In genomic region chr19:17336872-17337674, GRCh38 we compare ENCODE assay signal across 8 cellular contexts. TPM values are rescaled to one million over a fixed set of nuclear protein-coding genes. Genes with fewer than 3 reads are reported as not detected.
DNase-seq lines count a peak whose midpoint lies in the region; ATAC-seq and TF ChIP-seq lines count a peak whose summit lies in the region.

Gene GTPBP3, plus strand, starts transcription at chr19:17337553. Its CDS starts 59 bp downstream, at chr19:17337612.

- H3K9me2 ChIP-seq in SU-DHL-6 (replicated peaks; ENCODE audit: insufficient read depth, low read length): no peaks in the 10 kb centered on the region

- H4K20me1 ChIP-seq in SU-DHL-6 (ENCODE audit: low read depth, low read length): no peaks in the 10 kb centered on the region

- peak; percentile 81 for ATAC-seq in HG02678 (IDR thresholded peaks at IDR 0.05; ENCODE audit: unreplicated experiment)
- ATAC-seq in activated naive CD8-positive, alpha-beta T cell treated with anti-CD3 and anti-CD28 coated beads, Interleukin-2, amount 10 ng/mL, durations not matched to agents 7 days and 5 days (ENCODE audit: low read depth): peak; percentile 85

- peak within 1 kb of the TSS; percentile 90 for H3K9ac ChIP-seq in SU-DHL-6 (ENCODE audit: low read length)

- H3K27ac ChIP-seq in SU-DHL-6 (ENCODE audit: low read depth, low read length): peak within 1 kb of the TSS; percentile 66
- peak within 1 kb of the TSS; percentile 69 to 81 for H3K27ac ChIP-seq in ovary
- peak within 1 kb of the TSS; percentile 88 to 97 (median 94) for H3K27ac ChIP-seq in thyroid gland

- POLR2A ChIA-PET in activated naive CD8-positive, alpha-beta T cell treated with anti-CD3 and anti-CD28 coated beads, Interleukin-2, amount 10 ng/mL, durations not matched to agents 7 days and 5 days (lab: Charles Lee): interaction anchor here (0.6 to 1.6 kb wide), 7 partner anchors 9 to 174 kb away, joined by 3 to 6 read pairs (median 4); partner anchors contain the start of genes ABHD8, ANKLE1, DDA1 and MRPL34

- peak within 1 kb of the TSS; percentile 78 for H2AFZ ChIP-seq in SU-DHL-6 (ENCODE audit: low read depth, low read length, severe bottlenecking)

- H3K27me3 Mint-ChIP-seq in activated naive CD8-positive, alpha-beta T cell treated with anti-CD3 and anti-CD28 coated beads, Interleukin-2, amount 10 ng/mL, durations not matched to agents 7 days and 5 days: no peaks in the 10 kb centered on the region

- peak within 1 kb of the TSS; percentile 91 for H3K4me3 Mint-ChIP-seq in activated naive CD8-positive, alpha-beta T cell treated with anti-CD3 and anti-CD28 coated beads, Interleukin-2, amount 10 ng/mL, durations not matched to agents 7 days and 5 days

- H3K36me3 ChIP-seq in SU-DHL-6 (ENCODE audit: low read length) (0 out of 2 replicates have a peak, but pooled peaks cover 4% of the 10 kb centered on the region), ovary (no peaks in the 10 kb centered on the region), thyroid gland (no peaks in the 10 kb centered on the region)

- peak; percentile 14 for TF ChIP-seq EP300 in ovary (IDR thresholded peaks at IDR 0.05)

- peaks cover 8% of the 10 kb centered on the region for H3K4me1 ChIP-seq in ovary (ENCODE audit: insufficient read depth)
- peaks cover 22 to 32% of the 10 kb centered on the region in 2 donors for H3K4me1 ChIP-seq in thyroid gland

- no peaks in the 10 kb centered on the region for H3K9me3 Mint-ChIP-seq in activated naive CD8-positive, alpha-beta T cell treated with anti-CD3 and anti-CD28 coated beads, Interleukin-2, amount 10 ng/mL, durations not matched to agents 7 days and 5 days

- intact Hi-C loops in head of caudate nucleus (cut with DNase I) (no loop called here), ovary (cut with DNase I) (no loop called here), thyroid gland (cut with DNase I) (no loop called here)

- H3K9me3 ChIP-seq in SU-DHL-6 (ENCODE audit: insufficient read depth, low read length) (no peaks in the 10 kb centered on the region), ovary (no peaks in the 10 kb centered on the region), thyroid gland (no peaks in the 10 kb centered on the region)

- no peaks in the 10 kb centered on the region for H3F3A ChIP-seq in SU-DHL-6 (ENCODE audit: insufficient read depth)

- WGBS in ovary, 3 donors: 0% methylated on average over 35 to 41 of the region's 41 CpGs
- WGBS in thyroid gland, 2 donors: 1% methylated on average over 32 to 34 of the region's 41 CpGs

- H3K4me3 ChIP-seq in SU-DHL-6 (ENCODE audit: insufficient read depth, low read length, poor library complexity, severe bottlenecking) (peak within 1 kb of the TSS; percentile 75), ovary (peak within 1 kb of the TSS; percentile 77), thyroid gland (replicated peaks in 1 of 3) (peak within 1 kb of the TSS; percentile 57 to 100 (median 94))

- TF ChIP-seq CTCF in SU-DHL-6 (IDR thresholded peaks at IDR 0.05; ENCODE audit: insufficient read depth, low read length, poor library complexity, severe bottlenecking) (no peak), ovary (IDR thresholded peaks at IDR 0.05) (no peak), thyroid gland (IDR thresholded peaks at IDR 0.05) (peak in 1 of 6 experiments; percentile 3)

- H3K27ac Mint-ChIP-seq in activated naive CD8-positive, alpha-beta T cell treated with anti-CD3 and anti-CD28 coated beads, Interleukin-2, amount 10 ng/mL, durations not matched to agents 7 days and 5 days: peak within 1 kb of the TSS; percentile 96

- H3K4me2 ChIP-seq in SU-DHL-6 (ENCODE audit: low read depth, low read length, poor library complexity, severe bottlenecking): peak within 1 kb of the TSS; percentile 82

- TF ChIP-seq POLR2A in GM10847 (IDR thresholded peaks at IDR 0.05; ENCODE audit: extremely low read depth, insufficient read length): peak; percentile 60
- no peak for TF ChIP-seq POLR2A in ovary (IDR thresholded peaks at IDR 0.05)
- no peak for TF ChIP-seq POLR2A in thyroid gland (IDR thresholded peaks at IDR 0.05)

- peaks cover 14% of the 10 kb centered on the region; the same call in 1 of the 2 replicates for H3K79me2 ChIP-seq in SU-DHL-6 (ENCODE audit: insufficient read depth, low read length)

- DNase-seq in NCI-H128 (lab: John Stamatoyannopoulos, UW; ENCODE audit: unreplicated experiment): peak; percentile 98
- peak; percentile 95 for DNase-seq in activated naive CD8-positive, alpha-beta T cell treated with anti-CD3 and anti-CD28 coated beads, Interleukin-2, amount 10 ng/mL, durations not matched to agents 7 days and 5 days
- DNase-seq in head of caudate nucleus: peak; percentile 91 to 100 (median 98)
- peak; percentile 93 to 97 (median 94) for DNase-seq in ovary
- peak; percentile 99 for DNase-seq in thyroid gland

- H3K36me3 Mint-ChIP-seq in activated naive CD8-positive, alpha-beta T cell treated with anti-CD3 and anti-CD28 coated beads, Interleukin-2, amount 10 ng/mL, durations not matched to agents 7 days and 5 days: peaks cover 7% of the 10 kb centered on the region

- H3K27me3 ChIP-seq in SU-DHL-6 (ENCODE audit: low read length) (no peaks in the 10 kb centered on the region), ovary (no peaks in the 10 kb centered on the region), thyroid gland (no peaks in the 10 kb centered on the region)

- H3K4me1 Mint-ChIP-seq in activated naive CD8-positive, alpha-beta T cell treated with anti-CD3 and anti-CD28 coated beads, Interleukin-2, amount 10 ng/mL, durations not matched to agents 7 days and 5 days: peaks cover 24% of the 10 kb centered on the region

RNA-seq across cellular contexts. Expression of gene GTPBP3, which starts in this region (rescaled TPM):
- 10 to 100 TPM; 41.8 to 46.7 TPM for total RNA-seq in activated naive CD8-positive, alpha-beta T cell treated with anti-CD3 and anti-CD28 coated beads, Interleukin-2, amount 10 ng/mL, durations not matched to agents 7 days and 5 days
- total RNA-seq in ovary (10 to 100 TPM; 11.4 to 22.9 (median 18.2) TPM), thyroid gland (10 to 100 TPM; 17.7 to 21.8 (median 19.6) TPM)
- 10 to 100 TPM in 1 of 2 donors, 1 to 10 TPM in 1; 4.5 to 11.6 TPM for polyA plus RNA-seq in ovary

Comparison
In these comparisons a context has a peak if more than half of its experiments do, and no peak if none do; other contexts are left out.
1. Peak in every context shown above with its lines: DNase-seq, ATAC-seq, H3K4me3 ChIP-seq and H3K27ac ChIP-seq.